Comparison of ENCODE assay signal across 20 cellular contexts in the genomic region with DNA sequence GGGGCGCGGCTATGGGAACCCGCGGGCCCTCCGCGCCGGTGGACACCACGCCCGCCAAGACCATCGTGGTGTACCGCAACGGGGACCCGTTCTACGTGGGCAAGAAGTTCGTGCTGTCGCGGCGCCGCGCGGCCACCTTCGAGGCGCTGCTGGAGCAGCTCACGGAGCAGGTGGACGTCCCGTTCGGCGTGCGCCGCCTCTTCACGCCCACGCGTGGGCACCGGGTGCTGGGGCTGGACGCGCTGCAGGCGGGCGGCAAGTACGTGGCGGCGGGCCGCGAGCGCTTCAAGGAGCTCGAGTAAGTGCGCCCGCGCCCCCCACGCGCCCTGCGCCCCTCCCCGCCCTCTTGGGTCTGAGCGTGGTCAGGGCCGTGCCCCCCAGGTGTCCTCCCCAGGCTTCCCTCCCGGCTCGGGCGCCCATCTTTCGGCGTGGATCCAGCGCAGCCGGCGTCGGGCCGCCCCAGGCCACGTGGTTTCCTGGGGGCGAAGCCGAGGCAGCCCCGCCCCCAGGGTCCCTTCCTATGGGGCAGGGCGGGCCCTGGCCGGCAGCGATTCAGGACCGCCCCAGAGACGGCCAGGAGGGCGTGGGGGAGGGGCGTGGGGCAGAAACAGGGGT. TPM values are rescaled to one million over a fixed set of nuclear protein-coding genes. Genes with fewer than 3 reads are reported as not detected.
DNase-seq lines count a peak whose midpoint lies in the region; ATAC-seq, FAIRE-seq and TF ChIP-seq lines count a peak whose summit lies in the region.
"Had no signal": no experiment of that assay in that cellular context is flagged by ENCODE, and none has a peak within 500 bp of the region (broad histone marks: within the 10 kb centered on the region; RNA-seq: fewer than 3 reads in every experiment).

No MANE protein-coding gene starts in this region.

- H3K27me3 Mint-ChIP-seq in astrocyte (ENCODE audit: low read depth, unreplicated experiment): peaks cover 2% of the 10 kb centered on the region
- peaks cover 71% of the 10 kb centered on the region for H3K27me3 Mint-ChIP-seq in activated T-cell treated with anti-CD3 and anti-CD28 coated beads, Interleukin-2, amount 50 U/mL, for 24 hours

- DNase-seq in A673 (ENCODE audit: low spot score): peak; percentile 58
- DNase-seq in H7: no peak
- DNase-seq in astrocyte (ENCODE audit: low read depth): no peak
- DNase-seq in lower lobe of right lung: no peak
- DNase-seq in activated T-cell treated with anti-CD3 and anti-CD28 coated beads, Interleukin-2, amount 50 U/mL, for 24 hours: no peak
- no peak for DNase-seq in GM19240 (ENCODE audit: insufficient read length, low spot score)
- no peak for DNase-seq in MM.1S
- no peak for DNase-seq in stimulated activated effector memory CD8-positive, alpha-beta T cell treated with anti-CD3 and anti-CD28 coated beads, Interleukin-12 subunit alpha, Interleukin-12 subunit beta, amount 100 ng/mL, for 72 hours (ENCODE audit: low spot score in 2 of 2)
- DNase-seq: amniotic stem cell; Calu3; foreskin fibroblast; NCI-H345; SHP77; stimulated activated CD4-positive, alpha-beta T cell treated with anti-CD3 and anti-CD28 coated beads, Interleukin-4, amount 100 ng/mL, for 1 hour; T-helper 2 cell had no signal

- H3K27ac Mint-ChIP-seq in astrocyte (ENCODE audit: unreplicated experiment): no peak overlapping the region
- H3K27ac Mint-ChIP-seq in activated T-cell treated with anti-CD3 and anti-CD28 coated beads, Interleukin-2, amount 50 U/mL, for 24 hours: no peak overlapping the region
- no peak overlapping the region for H3K27ac Mint-ChIP-seq in stimulated activated effector memory CD8-positive, alpha-beta T cell treated with anti-CD3 and anti-CD28 coated beads, Interleukin-12 subunit alpha, Interleukin-12 subunit beta, amount 100 ng/mL, for 72 hours
- H3K27ac Mint-ChIP-seq: activated T-helper 2 cell treated with anti-CD3 and anti-CD28 coated beads, Interferon-gamma antibody, Interleukin-2, Interleukin-4, amounts not matched to agents 10 μg/mL and 5 μg/mL and 100 μg/mL, durations not matched to agents 14 hours and 24 hours and 36 hours had no signal

- no peak for FAIRE-seq in astrocyte (lab: Jason Lieb, UNC)

- H4K20me1 ChIP-seq in astrocyte (ENCODE audit: insufficient read depth, low read length) (no peaks in the 10 kb centered on the region), MM.1S (ENCODE audit: insufficient read depth, low read length) (no peaks in the 10 kb centered on the region)

- H3K9me3 Mint-ChIP-seq in astrocyte (ENCODE audit: unreplicated experiment): peaks cover 3% of the 10 kb centered on the region
- no peaks in the 10 kb centered on the region for H3K9me3 Mint-ChIP-seq in activated T-cell treated with anti-CD3 and anti-CD28 coated beads, Interleukin-2, amount 50 U/mL, for 24 hours
- no peaks in the 10 kb centered on the region for H3K9me3 Mint-ChIP-seq in stimulated activated effector memory CD8-positive, alpha-beta T cell treated with anti-CD3 and anti-CD28 coated beads, Interleukin-12 subunit alpha, Interleukin-12 subunit beta, amount 100 ng/mL, for 72 hours
- H3K9me3 Mint-ChIP-seq: activated T-helper 2 cell treated with anti-CD3 and anti-CD28 coated beads, Interferon-gamma antibody, Interleukin-2, Interleukin-4, amounts not matched to agents 10 μg/mL and 5 μg/mL and 100 μg/mL, durations not matched to agents 14 hours and 24 hours and 36 hours had no signal

- no peaks in the 10 kb centered on the region for H3K9me2 ChIP-seq in MM.1S (replicated peaks; ENCODE audit: insufficient read depth, low read length)

- H3K4me1 ChIP-seq in A673 (ENCODE audit: insufficient read depth, low read length, poor library complexity, severe bottlenecking) (peaks cover 11% of the 10 kb centered on the region), astrocyte (ENCODE audit: insufficient read depth, low read length) (no peaks in the 10 kb centered on the region), lower lobe of right lung (no peaks in the 10 kb centered on the region), MM.1S (ENCODE audit: low read length) (no peaks in the 10 kb centered on the region)
- H3K4me1 ChIP-seq: left lung had no signal

- POLR2A ChIA-PET in A673 (lab: Charles Lee; ENCODE audit: low non-redundant PET): no interaction called here

- TF ChIP-seq CTCF in A673 (conservative IDR thresholded peaks at IDR 0.05; ENCODE audit: low read depth, low read length) (no peak), astrocyte (IDR thresholded peaks at IDR 0.05; ENCODE audit: insufficient read depth, low read depth, low read length) (no peak), lower lobe of right lung (IDR thresholded peaks at IDR 0.05) (no peak), MM.1S (IDR thresholded peaks at IDR 0.05; ENCODE audit: low read length) (no peak)

- H3K36me3 Mint-ChIP-seq in astrocyte (ENCODE audit: low read depth, unreplicated experiment): peaks cover 3% of the 10 kb centered on the region
- H3K36me3 Mint-ChIP-seq in activated T-cell treated with anti-CD3 and anti-CD28 coated beads, Interleukin-2, amount 50 U/mL, for 24 hours (ENCODE audit: low read depth): no peaks in the 10 kb centered on the region
- H3K36me3 Mint-ChIP-seq in stimulated activated effector memory CD8-positive, alpha-beta T cell treated with anti-CD3 and anti-CD28 coated beads, Interleukin-12 subunit alpha, Interleukin-12 subunit beta, amount 100 ng/mL, for 72 hours: no peaks in the 10 kb centered on the region

- H3K27ac ChIP-seq in A673 (ENCODE audit: low read depth, low read length, poor library complexity, severe bottlenecking) (no peak overlapping the region), astrocyte (ENCODE audit: low read depth, low read length) (no peak overlapping the region), lower lobe of right lung (no peak overlapping the region), MM.1S (ENCODE audit: low read length) (no peak overlapping the region)
- H3K27ac ChIP-seq: left lung had no signal

- H2AFZ ChIP-seq in astrocyte (ENCODE audit: low read depth, low read length) (peak overlapping the region; percentile 52), MM.1S (ENCODE audit: low read length) (no peak overlapping the region)

- H3K79me2 ChIP-seq in astrocyte (ENCODE audit: insufficient read depth, low read length) (no peaks in the 10 kb centered on the region), MM.1S (ENCODE audit: low read length) (no peaks in the 10 kb centered on the region)

- H3K9ac ChIP-seq in astrocyte (ENCODE audit: low read length) (no peak overlapping the region), MM.1S (ENCODE audit: low read length) (no peak overlapping the region)

- no peak overlapping the region for H3K4me3 Mint-ChIP-seq in astrocyte (ENCODE audit: unreplicated experiment)
- H3K4me3 Mint-ChIP-seq in activated T-cell treated with anti-CD3 and anti-CD28 coated beads, Interleukin-2, amount 50 U/mL, for 24 hours: no peak overlapping the region
- no peak overlapping the region for H3K4me3 Mint-ChIP-seq in stimulated activated effector memory CD8-positive, alpha-beta T cell treated with anti-CD3 and anti-CD28 coated beads, Interleukin-12 subunit alpha, Interleukin-12 subunit beta, amount 100 ng/mL, for 72 hours

- H3K9me3 ChIP-seq in A673 (ENCODE audit: low read depth, low read length, poor library complexity, severe bottlenecking): no peaks in the 10 kb centered on the region
- H3K9me3 ChIP-seq in astrocyte (ENCODE audit: insufficient read depth, low read depth, low read length): no peaks in the 10 kb centered on the region
- no peaks in the 10 kb centered on the region for H3K9me3 ChIP-seq in lower lobe of right lung
- H3K9me3 ChIP-seq in MM.1S (replicated peaks; ENCODE audit: insufficient read depth, low read length): no peaks in the 10 kb centered on the region
- H3K9me3 ChIP-seq: left lung had no signal

- H3K4me3 ChIP-seq in A673 (ENCODE audit: low read depth, low read length, poor library complexity, severe bottlenecking): peak overlapping the region; percentile 33
- peak overlapping the region; percentile 21; the same call in 1 of the 2 replicates for H3K4me3 ChIP-seq in H7 (ENCODE audit: insufficient read depth, low read depth, low read length)
- H3K4me3 ChIP-seq in astrocyte (ENCODE audit: insufficient read depth, low read depth, low read length): no peak overlapping the region
- no peak overlapping the region for H3K4me3 ChIP-seq in lower lobe of right lung
- H3K4me3 ChIP-seq in MM.1S (ENCODE audit: low read length): no peak overlapping the region
- H3K4me3 ChIP-seq: left lung had no signal

- no peak overlapping the region for H3K4me2 ChIP-seq in astrocyte (ENCODE audit: low read length)
- H3K4me2 ChIP-seq in MM.1S (ENCODE audit: low read depth, low read length): no peak overlapping the region

- intact Hi-C loops in A673 (cut with micrococcal nuclease; ENCODE audit: unreplicated experiment) (no loop called here), lower lobe of right lung (cut with DNase I) (no loop called here)

- H3K27me3 ChIP-seq in A673 (replicated peaks; ENCODE audit: insufficient read depth, low read depth, low read length, poor library complexity) (peaks cover 6% of the 10 kb centered on the region), H7 (ENCODE audit: control insufficient read depth, insufficient read depth, low read length) (peaks cover 3% of the 10 kb centered on the region; the same call in 1 of the 2 replicates), astrocyte (ENCODE audit: insufficient read depth, low read length) (peaks cover 11% of the 10 kb centered on the region), lower lobe of right lung (ENCODE audit: low read depth) (peaks cover 34% of the 10 kb centered on the region), MM.1S (replicated peaks; ENCODE audit: insufficient read depth, low read length) (no peaks in the 10 kb centered on the region)

- peak; percentile 26 to 49 for ATAC-seq in lower lobe of right lung
- ATAC-seq in stimulated activated effector memory CD8-positive, alpha-beta T cell treated with anti-CD3 and anti-CD28 coated beads, Interleukin-12 subunit alpha, Interleukin-12 subunit beta, amount 100 ng/mL, for 72 hours: no peak

- CTCF ChIA-PET in A673 (lab: Charles Lee): no interaction called here

- no peaks in the 10 kb centered on the region for H3K36me3 ChIP-seq in A673 (ENCODE audit: insufficient read depth, low read length, poor library complexity, severe bottlenecking)
- no peaks in the 10 kb centered on the region for H3K36me3 ChIP-seq in H7 (replicated peaks; ENCODE audit: control insufficient read depth, insufficient read depth, low read length)
- no peaks in the 10 kb centered on the region for H3K36me3 ChIP-seq in astrocyte (ENCODE audit: insufficient read depth, low read length)
- H3K36me3 ChIP-seq in lower lobe of right lung: no peaks in the 10 kb centered on the region
- H3K36me3 ChIP-seq in MM.1S (replicated peaks; ENCODE audit: insufficient read depth, low read length): no peaks in the 10 kb centered on the region
- H3K36me3 ChIP-seq: left lung had no signal

- peaks cover 4% of the 10 kb centered on the region for H3K4me1 Mint-ChIP-seq in astrocyte (ENCODE audit: low read depth, unreplicated experiment)
- peaks cover 6% of the 10 kb centered on the region for H3K4me1 Mint-ChIP-seq in activated T-cell treated with anti-CD3 and anti-CD28 coated beads, Interleukin-2, amount 50 U/mL, for 24 hours (ENCODE audit: low read depth)
- peaks cover 6% of the 10 kb centered on the region for H3K4me1 Mint-ChIP-seq in stimulated activated effector memory CD8-positive, alpha-beta T cell treated with anti-CD3 and anti-CD28 coated beads, Interleukin-12 subunit alpha, Interleukin-12 subunit beta, amount 100 ng/mL, for 72 hours

- no TSS peak for BruUV-seq in A673 (replicated peaks; lab: Mats Ljungman, UMichigan)

- H3F3A ChIP-seq in MM.1S (ENCODE audit: insufficient read depth, low read length): no peaks in the 10 kb centered on the region

RNA-seq across cellular contexts. Expression of a gene that starts 0.5 kb away (rescaled TPM):
- total RNA-seq in A673 (2021): 0.43 and 0.81 TPM in 2 replicates
- total RNA-seq in H7 (2014; rRNA removed; shearing (Covaris generic)): not detected in 2 replicates
- not detected in 2 replicates for total RNA-seq in astrocyte
- total RNA-seq in lower lobe of right lung: not detected
- total RNA-seq: activated T-helper 2 cell treated with anti-CD3 and anti-CD28 coated beads, Interferon-gamma antibody, Interleukin-2, Interleukin-4, amounts not matched to agents 10 μg/mL and 5 μg/mL and 100 μg/mL, durations not matched to agents 14 hours and 24 hours and 36 hours; Calu3; cerebellum; left lung; osteoblast; skeletal muscle tissue had no signal

RNA-seq across cellular contexts. Expression of a gene that starts 45.8 kb away (rescaled TPM):
- total RNA-seq in A673 (2021) (not detected in 2 replicates), astrocyte (not detected in 2 replicates), lower lobe of right lung (not detected)
- total RNA-seq in H7 (2014; rRNA removed; shearing (Covaris generic)): not detected in 2 replicates
- total RNA-seq: activated T-helper 2 cell treated with anti-CD3 and anti-CD28 coated beads, Interferon-gamma antibody, Interleukin-2, Interleukin-4, amounts not matched to agents 10 μg/mL and 5 μg/mL and 100 μg/mL, durations not matched to agents 14 hours and 24 hours and 36 hours; Calu3; cerebellum; left lung; osteoblast; skeletal muscle tissue had no signal

Comparison
In these comparisons a context has a peak if more than half of its experiments do, and no peak if none do; other contexts are left out.
1. H3K4me3 ChIP-seq: peak in A673 (single experiment) and H7 (single experiment); none in astrocyte (single experiment), lower lobe of right lung (single experiment) and MM.1S (single experiment).